Comparison of ENCODE assay signal across 6 cellular contexts in the genomic region with DNA sequence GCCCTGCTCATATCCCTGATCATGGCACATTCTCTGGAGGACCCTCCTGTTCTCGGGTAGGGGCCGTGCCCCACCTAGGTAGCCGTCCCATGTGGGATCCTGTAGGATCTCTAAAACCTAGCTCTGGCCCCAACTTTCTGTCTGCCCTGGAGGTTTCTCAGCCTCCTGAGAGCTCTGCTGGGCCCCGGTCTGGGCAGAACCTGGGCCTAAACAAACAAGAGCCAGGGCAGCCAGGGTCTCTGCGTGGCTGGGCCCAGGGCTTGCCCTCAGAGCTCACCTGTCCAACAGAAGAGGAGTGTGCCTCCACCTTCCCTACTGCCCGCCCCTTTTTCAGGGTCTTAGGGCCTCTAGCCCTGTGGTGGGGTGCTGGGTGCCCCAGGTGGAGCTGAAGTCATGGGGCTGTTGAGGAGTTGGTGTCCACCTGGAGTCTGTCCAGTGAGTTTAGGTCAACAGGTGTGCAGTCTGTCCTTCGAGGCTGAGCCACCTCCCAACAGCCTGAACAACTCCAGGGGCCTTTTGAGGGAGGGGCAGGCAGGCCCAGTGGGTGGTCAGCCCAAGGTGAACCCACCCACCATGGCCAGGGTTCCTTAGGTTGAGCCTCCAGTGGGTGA. TPM values are rescaled to one million over a fixed set of nuclear protein-coding genes. Genes with fewer than 3 reads are reported as not detected.
DNase-seq lines count a peak whose midpoint lies in the region; ATAC-seq, FAIRE-seq and TF ChIP-seq lines count a peak whose summit lies in the region.
"Not testable (repeated sequence)": the region's sequence is repeated elsewhere in the genome, so short reads cannot be mapped to it uniquely, and the experiment has no call there.

No MANE protein-coding gene starts in this region.

- not testable (repeated sequence) for TF ChIP-seq EP300 in K562 (IDR thresholded peaks at IDR 0.05; ENCODE audit: low read length)

- H3K79me2 ChIP-seq in K562 (ENCODE audit: control insufficient read depth, insufficient read depth, low read length): not testable (repeated sequence)

- not testable (repeated sequence) for H3K9me3 Mint-ChIP-seq in T-helper 2 cell treated with Interferon-gamma antibody and Interleukin-4, amounts not matched to agents 5 μg/mL and 100 μg/mL, for 36 hours; memory B cell

- H3K4me3 ChIP-seq in K562, psoas muscle: not testable (repeated sequence)

- H3K4me2 ChIP-seq in K562 (ENCODE audit: insufficient read depth, low read length): not testable (repeated sequence)

- H3K4me1 ChIP-seq in K562 (replicated peaks in 1 of 2; ENCODE audit: control insufficient read depth in 2 of 2, insufficient read depth in 2 of 2, low read length in 2 of 2): peaks cover 12 to 42% of the 10 kb centered on the region in 2 experiments; a peak in 4 of 5 replicates
- not testable (repeated sequence) for H3K4me1 ChIP-seq in psoas muscle

- CTCF ChIA-PET in K562 (lab: Yijun Ruan, JAX; ENCODE audit: low intra/inter-chr PET ratio): not testable (repeated sequence)

- intact Hi-C loops in K562 (cut with micrococcal nuclease); Right ventricle myocardium superior (cut with DNase I): not testable (repeated sequence)
- intact Hi-C loops in psoas muscle (cut with DNase I): loop anchor here in 1 of 2 donors (10.0 kb wide), 1 partner anchor 56 kb away; no protein-coding TSS in a partner anchor

- H3K27me3 ChIP-seq in K562 (ENCODE audit: control insufficient read depth in 2 of 2, insufficient read depth in 2 of 2, low read length in 2 of 2); psoas muscle (ENCODE audit: insufficient read depth in 3 of 3, low read length in 2 of 3): not testable (repeated sequence)

- WGBS in K562 (ENCODE audit: insufficient coverage, low coverage, missing lambda C conversion rate): 21% methylated on average over 3 of the region's 7 CpGs
- 80 to 88% (median 86%) methylated on average over 7 of the region's 7 CpGs for WGBS in psoas muscle, 3 donors

- H3K36me3 Mint-ChIP-seq in T-helper 2 cell treated with Interferon-gamma antibody and Interleukin-4, amounts not matched to agents 5 μg/mL and 100 μg/mL, for 36 hours (ENCODE audit: low read depth): peaks cover 28% of the 10 kb centered on the region
- peaks cover 15% of the 10 kb centered on the region for H3K36me3 Mint-ChIP-seq in memory B cell

- not testable (repeated sequence) for TF ChIP-seq RAD21 in K562 (CRISPR knock-in tag; conservative IDR thresholded peaks at IDR 0.05 in 1 of 2, IDR thresholded peaks at IDR 0.05 in 1 of 2)

- in situ Hi-C loops in K562 (cut with MboI): not testable (repeated sequence)

- H3K9me3 ChIP-seq in K562 (replicated peaks; ENCODE audit: control insufficient read depth, insufficient read depth, low read depth, low read length); psoas muscle: not testable (repeated sequence)

- FAIRE-seq in GM19239 (lab: Jason Lieb, UNC): peak; percentile 21
- FAIRE-seq in K562 (lab: Jason Lieb, UNC): not testable (repeated sequence)

- not testable (repeated sequence) for H3K9me1 ChIP-seq in K562 (ENCODE audit: control insufficient read depth, insufficient read depth, low read length)

- not testable (repeated sequence) for ATAC-seq in K562; Right ventricle myocardium superior (ENCODE audit: poor library complexity); memory B cell (ENCODE audit: low read depth)
- peak in 1 of 4 donors; percentile 14 for ATAC-seq in psoas muscle

- not testable (repeated sequence) for H3K27ac ChIP-seq in K562 (ENCODE audit: extremely low read depth, low read depth, low read length); psoas muscle

- not testable (repeated sequence) for TF ChIP-seq POLR2A in K562 (conservative IDR thresholded peaks at IDR 0.05)

- H4K20me1 ChIP-seq in K562 (replicated peaks; ENCODE audit: control insufficient read depth, insufficient read depth, low read length): not testable (repeated sequence)

- POLR2A ChIA-PET in K562 (lab: Yijun Ruan, JAX): interaction anchor here (2.1 kb wide), 1 partner anchor 24 kb away, joined by 5 read pairs; no protein-coding TSS in a partner anchor

- TF ChIP-seq CTCF in K562 (IDR thresholded peaks at IDR 0.05 in 2 of 3, conservative IDR thresholded peaks at IDR 0.05 in 1 of 3; ENCODE audit: insufficient read depth in 2 of 3, low read depth in 1 of 3, low read length in 3 of 3); psoas muscle (IDR thresholded peaks at IDR 0.05): not testable (repeated sequence)

- BruUV-seq in K562 (replicated peaks; lab: Mats Ljungman, UMichigan): not testable (repeated sequence)

- not testable (repeated sequence) for DNase-seq in GM19239 (ENCODE audit: insufficient read length, low spot score); T-helper 2 cell treated with Interferon-gamma antibody and Interleukin-4, amounts not matched to agents 5 μg/mL and 100 μg/mL, for 36 hours (ENCODE audit: low spot score); K562 (ENCODE audit: extremely low read depth in 1 of 4, low spot score in 3 of 4); memory B cell (ENCODE audit: low spot score in 2 of 2)
- DNase-seq in Right ventricle myocardium superior (peak; percentile 27), psoas muscle (peak; percentile 4 to 48)

- H3K27me3 Mint-ChIP-seq in T-helper 2 cell treated with Interferon-gamma antibody and Interleukin-4, amounts not matched to agents 5 μg/mL and 100 μg/mL, for 36 hours (ENCODE audit: low read depth); memory B cell: not testable (repeated sequence)

- not testable (repeated sequence) for H3K4me3 Mint-ChIP-seq in T-helper 2 cell treated with Interferon-gamma antibody and Interleukin-4, amounts not matched to agents 5 μg/mL and 100 μg/mL, for 36 hours; memory B cell

- not testable (repeated sequence) for H3K9ac ChIP-seq in K562 (ENCODE audit: insufficient read depth in 1 of 2, low read depth in 2 of 2, low read length in 2 of 2)

- not testable (repeated sequence) for H3K4me1 Mint-ChIP-seq in T-helper 2 cell treated with Interferon-gamma antibody and Interleukin-4, amounts not matched to agents 5 μg/mL and 100 μg/mL, for 36 hours (ENCODE audit: low read depth)
- peaks cover 30% of the 10 kb centered on the region for H3K4me1 Mint-ChIP-seq in memory B cell

- peak overlapping the region; percentile 26 for H3K27ac Mint-ChIP-seq in T-helper 2 cell treated with Interferon-gamma antibody and Interleukin-4, amounts not matched to agents 5 μg/mL and 100 μg/mL, for 36 hours
- H3K27ac Mint-ChIP-seq in memory B cell: peak overlapping the region; percentile 28

- H3K36me3 ChIP-seq in K562 (ENCODE audit: control insufficient read depth, insufficient read depth, low read length); psoas muscle (ENCODE audit: insufficient read depth in 1 of 2, low read depth in 1 of 2): not testable (repeated sequence)

- peak overlapping the region; percentile 87 for H2AFZ ChIP-seq in K562 (ENCODE audit: low read depth, low read length)

RNA-seq across cellular contexts. Expression of a gene that starts 16.6 kb away (rescaled TPM):
- total RNA-seq in K562 (2011; cell fraction: chromatin; rRNA removed; ENCODE audit: low replicate concordance): 8.8 and 26.9 TPM in 2 replicates
- 22.8 and 25.7 TPM in 2 replicates for total RNA-seq in K562 (2011; cell fraction: nucleolus; rRNA removed)
- 11.5 and 13.5 TPM in 2 replicates for total RNA-seq in K562 (2011; cell fraction: nucleoplasm; rRNA removed)
- total RNA-seq in K562 (2014; rRNA removed) (7.6 and 12.9 TPM in 2 replicates), K562 (2014; rRNA removed; fragmentation: Illumina TruSeq; extraction: Trizol) (1.9 and 2.3 TPM in 2 replicates), K562 (2015; rRNA removed; fragmentation: Illumina TruSeq; extraction: Trizol) (4.2 and 5.6 TPM in 2 replicates), K562 (2021) (9.1 and 10.3 TPM in 2 replicates), Right ventricle myocardium superior (1.9 TPM), psoas muscle (10 to 100 TPM in 1 of 4 donors, 1 to 10 TPM in 3; 7.0 to 20.4 (median 9.3) TPM)
- polyA plus RNA-seq in K562 (2011; rRNA removed) (3.4 and 4.2 TPM in 2 replicates), K562 (2014; fragmentation: Illumina TruSeq; extraction: Trizol) (4.8 and 6.5 TPM in 2 replicates), K562 (2014; fragmentation: Nextera tagmentation; extraction: Ambion mirVana) (under 1 TPM in 1 of 2 experiments, not detected in 1; 0.04 TPM), K562 (2014; rRNA removed) (5.5 and 5.7 TPM in 2 replicates), psoas muscle (10 to 100 TPM in 1 of 3 donors, 1 to 10 TPM in 2; 8.2 to 65.6 (median 9.0) TPM)
- 3.5 and 6.6 TPM in 2 replicates for polyA plus RNA-seq in K562 (2011; cell fraction: cytosol; rRNA removed)
- 9.7 and 20.5 TPM in 2 replicates for polyA plus RNA-seq in K562 (2011; cell fraction: nucleus; rRNA removed)
- 4.2 and 5.3 TPM in 2 replicates for polyA plus RNA-seq in K562 (2012)
- 3.2 and 4.8 TPM in 2 replicates for polyA minus RNA-seq in K562 (2011; rRNA and poly(A)+ RNA removed)
- polyA minus RNA-seq in K562 (2011; cell fraction: cytosol; rRNA and poly(A)+ RNA removed): 5.2 and 5.4 TPM in 2 replicates
- polyA minus RNA-seq in K562 (2011; cell fraction: nucleus; rRNA and poly(A)+ RNA removed): 7.1 and 7.9 TPM in 2 replicates

RNA-seq across cellular contexts. Expression of a gene that starts 25.6 kb away (rescaled TPM):
- total RNA-seq in K562 (2011; cell fraction: chromatin; rRNA removed; ENCODE audit: low replicate concordance): not detected in 2 replicates
- 0.17 and 0.79 TPM in 2 replicates for total RNA-seq in K562 (2011; cell fraction: nucleolus; rRNA removed)
- not detected in 2 replicates for total RNA-seq in K562 (2011; cell fraction: nucleoplasm; rRNA removed)
- total RNA-seq in K562 (2014; rRNA removed): not detected in 2 replicates
- total RNA-seq in K562 (2014; rRNA removed; fragmentation: Illumina TruSeq; extraction: Trizol): not detected in 2 replicates
- total RNA-seq in K562 (2015; rRNA removed; fragmentation: Illumina TruSeq; extraction: Trizol): 0.11 TPM in 1 of 2 replicates, not detected in the other
- 0.07 and 0.27 TPM in 2 replicates for total RNA-seq in K562 (2021)
- polyA plus RNA-seq in K562 (2011; rRNA removed): 0.05 and 0.07 TPM in 2 replicates
- polyA plus RNA-seq in K562 (2011; cell fraction: cytosol; rRNA removed): 0.04 and 0.07 TPM in 2 replicates
- 0.37 TPM in 1 of 2 replicates, not detected in the other for polyA plus RNA-seq in K562 (2011; cell fraction: nucleus; rRNA removed)
- polyA plus RNA-seq in K562 (2012): 0.29 TPM in 1 of 2 replicates, not detected in the other
- polyA plus RNA-seq in K562 (2014; fragmentation: Illumina TruSeq; extraction: Trizol): not detected in 2 replicates
- not detected for polyA plus RNA-seq in K562 (2014; fragmentation: Nextera tagmentation; extraction: Ambion mirVana)
- polyA plus RNA-seq in K562 (2014; rRNA removed): 0.41 TPM in 1 of 2 replicates, not detected in the other
- not detected in 2 replicates for polyA minus RNA-seq in K562 (2011; rRNA and poly(A)+ RNA removed)
- polyA minus RNA-seq in K562 (2011; cell fraction: cytosol; rRNA and poly(A)+ RNA removed): not detected in 2 replicates
- 0.27 TPM in 1 of 2 replicates, not detected in the other for polyA minus RNA-seq in K562 (2011; cell fraction: nucleus; rRNA and poly(A)+ RNA removed)
- 2.0 TPM for total RNA-seq in Right ventricle myocardium superior
- 1 to 10 TPM in 3 of 4 donors, under 1 TPM in 1; 0.71 to 2.2 (median 1.9) TPM for total RNA-seq in psoas muscle
- 1 to 10 TPM in 2 of 3 donors, under 1 TPM in 1; 0.71 to 1.9 (median 1.4) TPM for polyA plus RNA-seq in psoas muscle
